In the genomic region with DNA sequence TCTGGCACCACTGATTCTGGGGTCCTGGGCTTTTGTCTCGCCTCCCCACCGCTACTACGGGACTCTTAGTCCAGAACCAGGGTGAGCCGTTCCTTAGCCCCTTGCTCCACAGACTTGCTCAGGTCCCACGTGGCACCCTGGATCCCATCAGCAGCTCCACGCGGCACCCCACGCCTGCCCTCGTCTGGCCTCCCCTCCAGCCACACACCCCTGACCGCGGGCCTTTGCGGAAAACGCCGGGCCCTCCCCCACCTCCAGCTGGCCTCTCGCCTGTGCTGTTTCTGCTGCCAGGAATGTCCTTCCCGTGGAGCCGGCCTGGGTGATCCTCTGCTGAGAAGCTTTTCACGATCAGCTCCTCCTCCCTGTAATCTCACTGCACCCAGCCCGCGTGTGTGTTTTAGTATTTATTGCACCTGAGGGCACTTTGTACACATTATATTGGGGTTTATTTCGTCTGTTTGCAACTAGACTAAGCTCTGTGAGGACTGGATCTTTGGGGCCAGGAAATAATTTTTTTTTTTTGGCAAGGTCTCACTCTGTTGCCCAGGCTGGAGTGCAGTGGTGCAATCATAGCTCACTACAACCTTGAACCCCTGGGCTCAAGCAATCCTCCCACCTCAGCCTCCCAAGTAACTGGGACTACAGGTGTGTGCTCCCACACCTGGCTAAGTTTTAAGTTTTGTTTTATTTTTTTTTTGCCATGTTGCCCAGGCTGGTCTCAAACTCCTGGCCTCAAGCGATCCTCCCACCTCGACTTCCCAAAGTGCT, we compare ENCODE assay signal across 9 cellular contexts. TPM values are rescaled to one million over a fixed set of nuclear protein-coding genes. Genes with fewer than 3 reads are reported as not detected.
DNase-seq lines count a peak whose midpoint lies in the region; ATAC-seq and TF ChIP-seq lines count a peak whose summit lies in the region.
"Had no signal": no experiment of that assay in that cellular context is flagged by ENCODE, and none has a peak within 500 bp of the region (broad histone marks: within the 10 kb centered on the region; RNA-seq: fewer than 3 reads in every experiment).

No MANE protein-coding gene starts in this region.

- H3K36me3 ChIP-seq in HUES6 (ENCODE audit: control insufficient read depth, insufficient read depth, low read length) = no peaks in the 10 kb centered on the region
- no peaks in the 10 kb centered on the region for H3K36me3 ChIP-seq in spleen
- H3K36me3 ChIP-seq in vagina = no peaks in the 10 kb centered on the region

- H3K27me3 ChIP-seq in HUES6 (ENCODE audit: control insufficient read depth, insufficient read depth, low read length) (no peaks in the 10 kb centered on the region), spleen (replicated peaks in 1 of 7) (no peaks in the 10 kb centered on the region), vagina (no peaks in the 10 kb centered on the region)

- ATAC-seq in left colon (peak; percentile 45), HG02798 (IDR thresholded peaks at IDR 0.05; ENCODE audit: poor library complexity, unreplicated experiment) (no peak)

- H3K4me3 ChIP-seq in HUES6 (ENCODE audit: low read depth, low read length) = no peak overlapping the region
- no peak overlapping the region for H3K4me3 ChIP-seq in cardiac fibroblast (replicated peaks in 1 of 2; ENCODE audit: low read depth in 2 of 2, low read length in 2 of 2)
- H3K4me3 ChIP-seq in spleen = no peak overlapping the region
- H3K4me3 ChIP-seq in vagina = no peak overlapping the region

- H3K4me1 ChIP-seq in HUES6 (ENCODE audit: control insufficient read depth, insufficient read depth, low read length) (peaks cover 38% of the 10 kb centered on the region), spleen (peaks cover 12 to 43% (median 35%) of the 10 kb centered on the region in 6 donors), vagina (peaks cover 44% of the 10 kb centered on the region)

- H3K9me3 ChIP-seq in HUES6 (ENCODE audit: control insufficient read depth, insufficient read depth, low read depth, low read length) (no peaks in the 10 kb centered on the region), spleen (no peaks in the 10 kb centered on the region), vagina (no peaks in the 10 kb centered on the region)

- DNase-seq in cardiac fibroblast (ENCODE audit: low read depth in 2 of 2) (peak; percentile 64 to 83), left colon (peak in 1 of 2 donors; percentile 55), spleen (peak; percentile 82), NAMALWA (ENCODE audit: low spot score) (no peak), NCI-H345 (lab: John Stamatoyannopoulos, UW) (no peak), vagina (ENCODE audit: extremely low spot score in 2 of 2) (no peak)
- DNase-seq: OCI-M1 had no signal

- intact Hi-C loops in left colon (cut with DNase I, micrococcal nuclease) (no loop called here), spleen (cut with DNase I; ENCODE audit: low total_unique reads) (no loop called here), vagina (cut with DNase I) (no loop called here)

- no peak overlapping the region for H3K9ac ChIP-seq in HUES6 (ENCODE audit: low read length)

- H3K27ac ChIP-seq in HUES6 (ENCODE audit: low read depth, low read length) (0 out of 2 replicates have a peak overlapping the region, but pooled peaks have one; percentile 22), spleen (peak overlapping the region in 4 of 8 donors; percentile 18 to 51 (median 22)), vagina (no peak overlapping the region)

- WGBS in spleen, 5 donors = 57 to 77% (median 69%) methylated on average over 23 of the region's 23 CpGs

- TF ChIP-seq CTCF in cardiac fibroblast (IDR thresholded peaks at IDR 0.05; ENCODE audit: low read depth, low read length) = no peak
- no peak for TF ChIP-seq CTCF in spleen (IDR thresholded peaks at IDR 0.05 in 8 of 11, conservative IDR thresholded peaks at IDR 0.05 in 3 of 11)
- no peak for TF ChIP-seq CTCF in vagina (IDR thresholded peaks at IDR 0.05)

- TF ChIP-seq POLR2A in spleen (IDR thresholded peaks at IDR 0.05) = no peak
- no peak for TF ChIP-seq POLR2A in vagina (IDR thresholded peaks at IDR 0.05)

RNA-seq across cellular contexts. Expression of a gene that starts 10.5 kb away (rescaled TPM):
- total RNA-seq in left colon (10 to 100 TPM; 31.3 to 51.0 TPM), spleen (100 to 1,000 TPM in 2 of 7 donors, 10 to 100 TPM in 5; 62.6 to 158 (median 86.0) TPM), vagina (33.9 TPM)
- polyA plus RNA-seq in spleen = 10 to 100 TPM; 11.9 to 33.0 (median 13.1) TPM

Comparison
In these comparisons a context has a peak if more than half of its experiments do, and no peak if none do; other contexts are left out.
1. DNase-seq: peak in cardiac fibroblast (2 of 2) and spleen (single experiment); none in NAMALWA (single experiment), NCI-H345 (single experiment) and vagina (0 of 2).